ENCODE assay signal across 8 cellular contexts in genomic region chr1:218165687-218166088, GRCh38.
DNase-seq lines count a peak whose midpoint lies in the region; ATAC-seq and TF ChIP-seq lines count a peak whose summit lies in the region.

No MANE protein-coding gene starts in this region.

- H3K4me3 ChIP-seq in epithelial cell of proximal tubule (ENCODE audit: low read depth, low read length) (peak overlapping the region; percentile 48), rectal smooth muscle tissue (ENCODE audit: low read length) (peak overlapping the region; percentile 67)

- in situ Hi-C loops in GM13977 (cut with MboI; ENCODE audit: low pct_unique_long_range_greater_than_20kb, low sequenced_read_pairs, unreplicated experiment): no loop called here

- peak; percentile 14 for DNase-seq in GM13977 (ENCODE audit: low spot score)
- peak; percentile 37 for DNase-seq in NCI-H748 treated with DMSO at 0.1 percent for 48 hours (lab: John Stamatoyannopoulos, UW)
- no peak for DNase-seq in epithelial cell of proximal tubule (ENCODE audit: low read depth)
- DNase-seq in NCI-H2171 treated with DMSO at 0.1 percent for 48 hours (lab: John Stamatoyannopoulos, UW): no peak
- DNase-seq in NCI-H2029 treated with DMSO at 0.1 percent for 48 hours (lab: John Stamatoyannopoulos, UW): no peak

- no peaks in the 10 kb centered on the region for H3K4me1 ChIP-seq in rectal smooth muscle tissue (ENCODE audit: control insufficient read depth, insufficient read depth, low read length)

- H3K9ac ChIP-seq in rectal smooth muscle tissue (ENCODE audit: low read length): no peak overlapping the region

- no peak overlapping the region for H3K27ac ChIP-seq in rectal smooth muscle tissue (ENCODE audit: low read depth, low read length)

- H3K36me3 ChIP-seq in rectal smooth muscle tissue (ENCODE audit: control insufficient read depth, insufficient read depth, low read length): no peaks in the 10 kb centered on the region

- TF ChIP-seq CTCF in GM13977 (IDR thresholded peaks at IDR 0.05; ENCODE audit: extremely low read depth, insufficient read depth, missing control alignments): no peak
- no peak for TF ChIP-seq CTCF in epithelial cell of proximal tubule (conservative IDR thresholded peaks at IDR 0.05; ENCODE audit: low read depth, low read length)

- no peak for ATAC-seq in GM21619 (IDR thresholded peaks at IDR 0.05; ENCODE audit: unreplicated experiment)
- no peak for ATAC-seq in GM19351 (IDR thresholded peaks at IDR 0.05; ENCODE audit: unreplicated experiment)

- peaks cover 16% of the 10 kb centered on the region for H3K27me3 ChIP-seq in rectal smooth muscle tissue (ENCODE audit: control insufficient read depth, insufficient read depth, low read length)

Comparison
In these comparisons a context has a peak if more than half of its experiments do, and no peak if none do; other contexts are left out.
1. DNase-seq: peak in GM13977 (single experiment) and NCI-H748 treated with DMSO at 0.1 percent for 48 hours (single experiment); none in epithelial cell of proximal tubule (single experiment), NCI-H2171 treated with DMSO at 0.1 percent for 48 hours (single experiment) and NCI-H2029 treated with DMSO at 0.1 percent for 48 hours (single experiment).